26 cellular contexts compared by ENCODE assay signal in the genomic region with DNA sequence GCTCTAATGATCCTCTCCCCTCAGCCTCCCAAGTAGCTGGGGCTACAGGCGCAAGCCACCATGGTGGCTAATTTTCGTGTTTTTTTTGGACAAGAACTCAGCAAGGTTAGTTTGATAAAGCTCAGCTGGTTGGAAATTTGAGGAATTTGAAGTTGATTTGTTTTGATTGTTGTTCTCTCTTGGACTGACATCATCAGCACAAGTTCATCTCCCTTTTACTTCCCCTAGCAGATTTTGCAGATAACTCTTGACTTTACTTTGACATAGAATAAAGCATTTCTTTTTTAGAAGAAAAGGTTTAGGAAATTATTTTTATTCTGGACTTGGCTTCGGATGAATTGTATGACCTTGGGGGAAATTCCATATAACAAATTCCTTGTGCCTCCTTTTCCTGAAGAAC.
A peak's percentile ranks its signal among the peaks of the same experiment; 100 is the strongest.
DNase-seq lines count a peak whose midpoint lies in the region; ATAC-seq and TF ChIP-seq lines count a peak whose summit lies in the region.
"Had no signal": no experiment of that assay in that cellular context is flagged by ENCODE, and none has a peak within 500 bp of the region (broad histone marks: within the 10 kb centered on the region; RNA-seq: fewer than 3 reads in every experiment).

No MANE protein-coding gene starts in this region.

- TF ChIP-seq CTCF in HFFc6 (IDR thresholded peaks at IDR 0.05) (no peak), parathyroid adenoma (IDR thresholded peaks at IDR 0.05) (no peak), chondrocyte (IDR thresholded peaks at IDR 0.05) (no peak)

- H3K9me3 Mint-ChIP-seq in HFFc6 (no peaks in the 10 kb centered on the region), chondrocyte (ENCODE audit: low read depth) (peaks cover 6% of the 10 kb centered on the region)

- H3K4me3 ChIP-seq in ACC112 (ENCODE audit: low read depth, low read length), result no peak overlapping the region
- no peak overlapping the region for H3K4me3 ChIP-seq in parathyroid adenoma (ENCODE audit: low read depth, low read length)
- H3K4me3 ChIP-seq: GM12878, GM23248 had no signal

- peak overlapping the region; percentile 18 for H2AFZ ChIP-seq in ACC112 (ENCODE audit: low read length, unreplicated experiment)
- peak overlapping the region; percentile 5 for H2AFZ ChIP-seq in parathyroid adenoma

- H3K4me3 Mint-ChIP-seq in HFFc6 (no peak overlapping the region), chondrocyte (ENCODE audit: unreplicated experiment) (no peak overlapping the region)
- H3K4me3 Mint-ChIP-seq: CD4-positive, alpha-beta memory T cell; IgD-negative memory B cell had no signal

- H3K36me3 Mint-ChIP-seq in HFFc6 (ENCODE audit: low read depth) (no peaks in the 10 kb centered on the region), chondrocyte (ENCODE audit: low read depth) (no peaks in the 10 kb centered on the region)
- H3K36me3 Mint-ChIP-seq: CD4-positive, alpha-beta memory T cell; IgD-negative memory B cell had no signal

- H3K27ac Mint-ChIP-seq in HFFc6 (peak overlapping the region; percentile 80; the same call in 1 of the 2 replicates), chondrocyte (ENCODE audit: unreplicated experiment) (no peak overlapping the region)
- H3K27ac Mint-ChIP-seq: IgD-negative memory B cell had no signal

- H3K36me3 ChIP-seq in ACC112 (ENCODE audit: insufficient read depth, low read length), result no peaks in the 10 kb centered on the region
- no peaks in the 10 kb centered on the region for H3K36me3 ChIP-seq in parathyroid adenoma (ENCODE audit: control insufficient read depth, insufficient read depth, low read length)

- no peak overlapping the region for H3K9ac ChIP-seq in parathyroid adenoma
- H3K9ac ChIP-seq: GM23248, KMS-11 had no signal

- H3K4me1 Mint-ChIP-seq in HFFc6 (ENCODE audit: low read depth) (peaks cover 56% of the 10 kb centered on the region), chondrocyte (ENCODE audit: low read depth) (peaks cover 14% of the 10 kb centered on the region)

- H3K27ac ChIP-seq in ACC112 (ENCODE audit: low read depth, low read length) (no peak overlapping the region), parathyroid adenoma (no peak overlapping the region)
- H3K27ac ChIP-seq: GM23248, HL-60, KMS-11 had no signal

- H3K4me1 ChIP-seq in ACC112 (ENCODE audit: control insufficient read depth, insufficient read depth, low read length, unreplicated experiment) (peaks cover 10% of the 10 kb centered on the region), parathyroid adenoma (no peaks in the 10 kb centered on the region)

- H3K79me2 ChIP-seq in ACC112 (ENCODE audit: control insufficient read depth, insufficient read depth, low read length, unreplicated experiment) (no peaks in the 10 kb centered on the region), parathyroid adenoma (no peaks in the 10 kb centered on the region)

- H3K27me3 Mint-ChIP-seq in HFFc6 (ENCODE audit: insufficient read depth) (no peaks in the 10 kb centered on the region), chondrocyte (ENCODE audit: low read depth) (no peaks in the 10 kb centered on the region)

- no peak for ATAC-seq in HG02884 (IDR thresholded peaks at IDR 0.05; ENCODE audit: unreplicated experiment)
- ATAC-seq: GM12878, Right ventricle myocardium inferior had no signal

- no peak for DNase-seq in HFFc6
- DNase-seq in dermis blood vessel endothelial cell, result peak; percentile 54
- DNase-seq in ureter (ENCODE audit: low spot score), result no peak
- no peak for DNase-seq in chondrocyte (ENCODE audit: low spot score)
- DNase-seq: C1 segment of cervical spinal cord; CD4-positive, alpha-beta memory T cell; COR-L47; DMS53; GDM1; H7; NCI-H1092; NCI-H1436; NCI-H187 treated with DMSO at 0.1 percent for 48 hours; NCI-H2171 treated with DMSO at 0.1 percent for 48 hours; NCI-H345; NCI-H510A treated with DMSO at 0.1 percent for 48 hours; SW 1271 had no signal

- no peak overlapping the region for H3K4me2 ChIP-seq in parathyroid adenoma (ENCODE audit: low read length)
- H3K4me2 ChIP-seq: KMS-11 had no signal

- no peaks in the 10 kb centered on the region for H3K27me3 ChIP-seq in ACC112 (ENCODE audit: insufficient read depth, low read length)
- H3K27me3 ChIP-seq in parathyroid adenoma (ENCODE audit: control insufficient read depth, insufficient read depth, low read length), result no peaks in the 10 kb centered on the region

- no peaks in the 10 kb centered on the region for H3K9me3 ChIP-seq in parathyroid adenoma (ENCODE audit: control insufficient read depth, low read length)
